In genomic region chr11:69657911-69658605, GRCh38 we compare ENCODE assay signal across 1 cellular context.
A peak's percentile ranks its signal among the peaks of the same experiment; 100 is the strongest.
TF ChIP-seq lines count a peak whose summit lies in the region.

No MANE protein-coding gene starts in this region.

TF ChIP-seq in HepG2, 621 proteins besides CTCF, POLR2A, EP300 and RAD21 (continued from another document and continues in another):
- TF ChIP-seq ZBTB40 (IDR thresholded peaks at IDR 0.05) (no peak), ZBTB40 (CRISPR knock-in tag; IDR thresholded peaks at IDR 0.05) (no peak), HBP1 (CRISPR knock-in tag; IDR thresholded peaks at IDR 0.05; ENCODE audit: low read depth) (0 out of 2 replicates have a peak, but pooled peaks have one; percentile 71), TIGD3 (CRISPR knock-in tag; IDR thresholded peaks at IDR 0.05; ENCODE audit: borderline replicate concordance) (no peak), TCF7L2 (IDR thresholded peaks at IDR 0.05; ENCODE audit: low read depth, low read length) (no peak), ZNF503 (CRISPR knock-in tag; IDR thresholded peaks at IDR 0.05) (peak; percentile 85; the same call in 1 of the 2 replicates), SALL1 (CRISPR knock-in tag; IDR thresholded peaks at IDR 0.05) (peak; percentile 96), HOXA5 (CRISPR knock-in tag; IDR thresholded peaks at IDR 0.05) (0 out of 2 replicates have a peak, but pooled peaks have one; percentile 26), ZNF10 (CRISPR knock-in tag; IDR thresholded peaks at IDR 0.05; ENCODE audit: borderline replicate concordance, low read depth) (no peak), ZNF660 (CRISPR knock-in tag; IDR thresholded peaks at IDR 0.05; ENCODE audit: borderline replicate concordance, low read depth) (0 out of 2 replicates have a peak, but pooled peaks have one; percentile 2), DBP (CRISPR knock-in tag; IDR thresholded peaks at IDR 0.05; ENCODE audit: not compliant biosample characterization) (peak; percentile 69), GATAD2A (CRISPR knock-in tag; IDR thresholded peaks at IDR 0.05) (peak; percentile 97), HMG20A (CRISPR knock-in tag; IDR thresholded peaks at IDR 0.05; ENCODE audit: borderline replicate concordance) (peak; percentile 86), ERF (CRISPR knock-in tag; IDR thresholded peaks at IDR 0.05) (peak; percentile 85), FOXC1 (CRISPR knock-in tag; IDR thresholded peaks at IDR 0.05; ENCODE audit: borderline replicate concordance) (peak; percentile 82; the same call in 1 of the 2 replicates), ZNF7 (CRISPR knock-in tag; IDR thresholded peaks at IDR 0.05) (no peak; the same call in 1 of the 2 replicates), ZNF253 (CRISPR knock-in tag; IDR thresholded peaks at IDR 0.05; ENCODE audit: borderline replicate concordance) (peak; percentile 81; the same call in 1 of the 2 replicates), PHF5A (CRISPR knock-in tag; IDR thresholded peaks at IDR 0.05; ENCODE audit: low read depth, unreplicated experiment) (no peak), FOXP4 (CRISPR knock-in tag; IDR thresholded peaks at IDR 0.05) (peak; percentile 88), ZNF841 (CRISPR knock-in tag; IDR thresholded peaks at IDR 0.05; ENCODE audit: borderline replicate concordance) (no peak), THAP8 (CRISPR knock-in tag; IDR thresholded peaks at IDR 0.05; ENCODE audit: borderline replicate concordance) (no peak), TGIF2 (CRISPR knock-in tag; IDR thresholded peaks at IDR 0.05) (peak; percentile 74), PHF21A (CRISPR knock-in tag; IDR thresholded peaks at IDR 0.05) (peak; percentile 98), ZMAT3 (CRISPR knock-in tag; conservative IDR thresholded peaks at IDR 0.05) (peak; percentile 96), CEBPG (CRISPR knock-in tag; IDR thresholded peaks at IDR 0.05) (peak; percentile 82), HHEX (CRISPR knock-in tag; IDR thresholded peaks at IDR 0.05) (0 out of 2 replicates have a peak, but pooled peaks have one; percentile 29), ZNF33A (CRISPR knock-in tag; IDR thresholded peaks at IDR 0.05; ENCODE audit: borderline replicate concordance) (no peak), NFE2L1 (CRISPR knock-in tag; IDR thresholded peaks at IDR 0.05; ENCODE audit: borderline replicate concordance) (no peak), RXRA (CRISPR knock-in tag; IDR thresholded peaks at IDR 0.05) (peak; percentile 95), HNRNPLL (IDR thresholded peaks at IDR 0.05; ENCODE audit: low read depth, low read length, poor library complexity, severe bottlenecking) (peak; percentile 31), HDAC1 (CRISPR knock-in tag; IDR thresholded peaks at IDR 0.05) (peak; percentile 92), CSRNP2 (CRISPR knock-in tag; conservative IDR thresholded peaks at IDR 0.05; ENCODE audit: low read depth) (no peak), ZNF703 (CRISPR knock-in tag; IDR thresholded peaks at IDR 0.05; ENCODE audit: borderline replicate concordance) (0 out of 2 replicates have a peak, but pooled peaks have one; percentile 50), PPARG (CRISPR knock-in tag; conservative IDR thresholded peaks at IDR 0.05) (peak; percentile 45; the same call in 1 of the 2 replicates), ZBTB7B (CRISPR knock-in tag; IDR thresholded peaks at IDR 0.05) (peak; percentile 99), ZNF580 (CRISPR knock-in tag; IDR thresholded peaks at IDR 0.05; ENCODE audit: borderline replicate concordance, low read depth) (peak; percentile 74; the same call in 1 of the 2 replicates), ZBTB43 (CRISPR knock-in tag; conservative IDR thresholded peaks at IDR 0.05) (peak; percentile 73), CBX5 (CRISPR knock-in tag; IDR thresholded peaks at IDR 0.05; ENCODE audit: borderline replicate concordance) (peak; percentile 88; the same call in 1 of the 2 replicates), ZBTB7A (CRISPR knock-in tag; IDR thresholded peaks at IDR 0.05) (peak; percentile 75)
